In the genomic region with DNA sequence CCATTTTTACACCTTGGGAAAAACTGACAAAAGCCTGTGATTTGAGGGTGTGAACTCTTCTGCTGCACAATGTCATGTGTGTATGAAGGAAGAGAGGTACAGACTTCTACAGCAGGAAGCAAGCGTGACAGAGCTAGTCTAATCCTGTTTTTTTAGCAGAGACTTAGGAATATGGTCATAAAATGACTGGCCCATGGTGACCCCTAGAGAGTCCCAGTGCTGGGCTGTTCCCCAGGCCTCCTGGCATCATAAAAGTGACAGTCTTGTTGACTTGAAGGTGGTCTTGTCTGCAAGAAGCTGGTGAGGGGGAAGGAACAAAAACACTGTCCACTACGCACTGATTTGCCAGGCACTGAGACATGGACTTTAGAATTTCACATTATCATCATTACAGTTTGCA, we compare ENCODE assay signal across 31 cellular contexts.
DNase-seq lines count a peak whose midpoint lies in the region; ATAC-seq lines count a peak whose summit lies in the region.
"Had no signal": no experiment of that assay in that cellular context is flagged by ENCODE, and none has a peak within 500 bp of the region (broad histone marks: within the 10 kb centered on the region; RNA-seq: fewer than 3 reads in every experiment).

No MANE protein-coding gene starts in this region.

- H3K36me3 Mint-ChIP-seq in activated T-cell treated with anti-CD3 and anti-CD28 coated beads, Interleukin-2, amount 50 U/mL, for 24 hours (ENCODE audit: low read depth) = peaks cover 89% of the 10 kb centered on the region
- H3K36me3 Mint-ChIP-seq in CD8-positive, alpha-beta memory T cell = peaks cover 0 to 43% (median 10%) of the 10 kb centered on the region in 3 donors
- H3K36me3 Mint-ChIP-seq in activated T-helper 2 cell treated with anti-CD3 and anti-CD28 coated beads, Interferon-gamma antibody, Interleukin-2, Interleukin-4, amounts not matched to agents 10 μg/mL and 5 μg/mL and 100 μg/mL, durations not matched to agents 14 hours and 24 hours and 36 hours (ENCODE audit: low read depth) = peaks cover 45% of the 10 kb centered on the region
- peaks cover 0 to 95% (median 31%) of the 10 kb centered on the region in 3 donors for H3K36me3 Mint-ChIP-seq in naive thymus-derived CD8-positive, alpha-beta T cell

- H3K4me1 Mint-ChIP-seq in activated T-cell treated with anti-CD3 and anti-CD28 coated beads, Interleukin-2, amount 50 U/mL, for 24 hours (ENCODE audit: low read depth) = peaks cover 97% of the 10 kb centered on the region
- peaks cover 39 to 60% (median 58%) of the 10 kb centered on the region in 3 donors for H3K4me1 Mint-ChIP-seq in CD8-positive, alpha-beta memory T cell
- peaks cover 46% of the 10 kb centered on the region for H3K4me1 Mint-ChIP-seq in activated T-helper 2 cell treated with anti-CD3 and anti-CD28 coated beads, Interferon-gamma antibody, Interleukin-2, Interleukin-4, amounts not matched to agents 10 μg/mL and 5 μg/mL and 100 μg/mL, durations not matched to agents 14 hours and 24 hours and 36 hours (ENCODE audit: low read depth)
- H3K4me1 Mint-ChIP-seq in naive thymus-derived CD8-positive, alpha-beta T cell = peaks cover 56 to 96% (median 91%) of the 10 kb centered on the region in 4 donors
- H3K4me1 Mint-ChIP-seq: endodermal cell had no signal

- ATAC-seq in naive thymus-derived CD8-positive, alpha-beta T cell = no peak
- ATAC-seq: body of pancreas, esophagus mucosa, Panc1, right lobe of liver had no signal

- intact Hi-C loops in activated T-helper 2 cell treated with anti-CD3 and anti-CD28 coated beads, Interferon-gamma antibody, Interleukin-2, Interleukin-4, amounts not matched to agents 10 μg/mL and 5 μg/mL and 100 μg/mL, durations not matched to agents 14 hours and 24 hours and 36 hours (cut with micrococcal nuclease) = no loop called here

- H3K4me1 ChIP-seq in CD8-positive, alpha-beta memory T cell (ENCODE audit: insufficient read depth, low read length) = peaks cover 90% of the 10 kb centered on the region
- H3K4me1 ChIP-seq: body of pancreas, left ventricle myocardium inferior, right lobe of liver, tibial nerve had no signal

- H3K27ac ChIP-seq in CD8-positive, alpha-beta memory T cell (ENCODE audit: low read depth, low read length) = no peak overlapping the region
- H3K27ac ChIP-seq: body of pancreas, KMS-11, left ventricle myocardium inferior, neutrophil, right lobe of liver, tibial nerve had no signal

- CTCF ChIA-PET in CD8-positive, alpha-beta memory T cell (lab: Charles Lee) = no interaction called here

- H3K9me3 Mint-ChIP-seq in activated T-cell treated with anti-CD3 and anti-CD28 coated beads, Interleukin-2, amount 50 U/mL, for 24 hours = no peaks in the 10 kb centered on the region
- H3K9me3 Mint-ChIP-seq in CD8-positive, alpha-beta memory T cell = no peaks in the 10 kb centered on the region
- H3K9me3 Mint-ChIP-seq in activated T-helper 2 cell treated with anti-CD3 and anti-CD28 coated beads, Interferon-gamma antibody, Interleukin-2, Interleukin-4, amounts not matched to agents 10 μg/mL and 5 μg/mL and 100 μg/mL, durations not matched to agents 14 hours and 24 hours and 36 hours = no peaks in the 10 kb centered on the region
- peaks cover 0 to 2% (median 0%) of the 10 kb centered on the region in 9 donors for H3K9me3 Mint-ChIP-seq in naive thymus-derived CD8-positive, alpha-beta T cell
- H3K9me3 Mint-ChIP-seq: dendritic cell treated with granulocyte-macrophage colony-stimulating factor and Interleukin-4, amounts not matched to agents 40 ng/mL and 50 ng/mL, for 4 days; endodermal cell; H9; T-helper 2 cell treated with Interferon-gamma antibody and Interleukin-4, amounts not matched to agents 5 μg/mL and 100 μg/mL, for 36 hours had no signal

- H3K4me3 ChIP-seq in CD8-positive, alpha-beta memory T cell (ENCODE audit: low read length) = no peak overlapping the region
- H3K4me3 ChIP-seq: body of pancreas, left ventricle myocardium inferior, right lobe of liver, tibial nerve had no signal

- H3K27me3 Mint-ChIP-seq in activated T-cell treated with anti-CD3 and anti-CD28 coated beads, Interleukin-2, amount 50 U/mL, for 24 hours = no peaks in the 10 kb centered on the region
- H3K27me3 Mint-ChIP-seq in CD8-positive, alpha-beta memory T cell = peaks cover 0 to 2% of the 10 kb centered on the region in 2 donors
- H3K27me3 Mint-ChIP-seq in activated T-helper 2 cell treated with anti-CD3 and anti-CD28 coated beads, Interferon-gamma antibody, Interleukin-2, Interleukin-4, amounts not matched to agents 10 μg/mL and 5 μg/mL and 100 μg/mL, durations not matched to agents 14 hours and 24 hours and 36 hours (ENCODE audit: low read depth) = no peaks in the 10 kb centered on the region
- no peaks in the 10 kb centered on the region for H3K27me3 Mint-ChIP-seq in naive thymus-derived CD8-positive, alpha-beta T cell

- POLR2A ChIA-PET in CD8-positive, alpha-beta memory T cell (lab: Charles Lee) = no interaction called here
- POLR2A ChIA-PET in naive thymus-derived CD8-positive, alpha-beta T cell (lab: Charles Lee) = interaction anchor here (0.5 to 3.1 kb wide), 12 partner anchors 8 to 257 kb away, joined by 3 to 17 read pairs (median 4); no protein-coding TSS in a partner anchor

- peak overlapping the region; percentile 99 for H3K27ac Mint-ChIP-seq in activated T-cell treated with anti-CD3 and anti-CD28 coated beads, Interleukin-2, amount 50 U/mL, for 24 hours
- H3K27ac Mint-ChIP-seq in CD8-positive, alpha-beta memory T cell = peak overlapping the region in 5 of 8 donors; percentile 19 to 76 (median 61)
- peak overlapping the region; percentile 12 for H3K27ac Mint-ChIP-seq in activated T-helper 2 cell treated with anti-CD3 and anti-CD28 coated beads, Interferon-gamma antibody, Interleukin-2, Interleukin-4, amounts not matched to agents 10 μg/mL and 5 μg/mL and 100 μg/mL, durations not matched to agents 14 hours and 24 hours and 36 hours
- H3K27ac Mint-ChIP-seq in naive thymus-derived CD8-positive, alpha-beta T cell = peak overlapping the region; percentile 93 to 99 (median 98)
- H3K27ac Mint-ChIP-seq: B cell; dendritic cell treated with granulocyte-macrophage colony-stimulating factor and Interleukin-4, amounts not matched to agents 40 ng/mL and 50 ng/mL, for 4 days; endodermal cell; H9 had no signal

- H3K27me3 ChIP-seq in CD8-positive, alpha-beta memory T cell (ENCODE audit: insufficient read depth, low read length, poor library complexity, severe bottlenecking) = no peaks in the 10 kb centered on the region
- H3K27me3 ChIP-seq: body of pancreas, right lobe of liver, tibial nerve had no signal

- peaks cover 24% of the 10 kb centered on the region for H3K36me3 ChIP-seq in CD8-positive, alpha-beta memory T cell (ENCODE audit: insufficient read depth, low read length)
- H3K36me3 ChIP-seq: left ventricle myocardium inferior, neutrophil, right lobe of liver, tibial nerve had no signal

- no peak for DNase-seq in activated T-cell treated with anti-CD3 and anti-CD28 coated beads, Interleukin-2, amount 50 U/mL, for 24 hours
- DNase-seq in activated T-cell treated with anti-CD3 and anti-CD28 coated beads for 4 hours = no peak
- no peak for DNase-seq in CD8-positive, alpha-beta memory T cell
- DNase-seq in activated T-helper 2 cell treated with anti-CD3 and anti-CD28 coated beads, Interferon-gamma antibody, Interleukin-2, Interleukin-4, amounts not matched to agents 10 μg/mL and 5 μg/mL and 100 μg/mL, durations not matched to agents 14 hours and 24 hours and 36 hours (ENCODE audit: low spot score) = no peak
- no peak for DNase-seq in naive thymus-derived CD8-positive, alpha-beta T cell
- DNase-seq in iPS-NIHi11 (ENCODE audit: low spot score) = no peak
- DNase-seq in COR-L47 (lab: John Stamatoyannopoulos, UW) = no peak
- DNase-seq in NCI-H187 treated with DMSO at 0.1 percent for 48 hours (lab: John Stamatoyannopoulos, UW) = no peak
- DNase-seq: body of pancreas; endodermal cell; glutamatergic neuron; H9; left ventricle myocardium inferior; mesendoderm; NCI-H1436; NCI-H2081 treated with DMSO at 0.1 percent for 48 hours; NCI-H226; NCI-H69; posterior cingulate gyrus; right lobe of liver; Right ventricle myocardium superior; stimulated activated CD4-positive, alpha-beta T cell treated with anti-CD3 and anti-CD28 coated beads, Interleukin-12 subunit alpha, Interleukin-12 subunit beta, amount 100 ng/mL, for 4 hours; stimulated activated CD4-positive, alpha-beta T cell treated with anti-CD3 and anti-CD28 coated beads, Interleukin-2, amount 100 ng/mL, for 48 hours had no signal

- H3K9me3 ChIP-seq in CD8-positive, alpha-beta memory T cell (ENCODE audit: low read length) = no peaks in the 10 kb centered on the region
- H3K9me3 ChIP-seq: body of pancreas, left ventricle myocardium inferior, neutrophil, right lobe of liver, tibial nerve had no signal

- no peak overlapping the region for H3K4me3 Mint-ChIP-seq in activated T-cell treated with anti-CD3 and anti-CD28 coated beads, Interleukin-2, amount 50 U/mL, for 24 hours
- H3K4me3 Mint-ChIP-seq in CD8-positive, alpha-beta memory T cell = no peak overlapping the region
- no peak overlapping the region for H3K4me3 Mint-ChIP-seq in activated T-helper 2 cell treated with anti-CD3 and anti-CD28 coated beads, Interferon-gamma antibody, Interleukin-2, Interleukin-4, amounts not matched to agents 10 μg/mL and 5 μg/mL and 100 μg/mL, durations not matched to agents 14 hours and 24 hours and 36 hours (ENCODE audit: low read depth)
- H3K4me3 Mint-ChIP-seq in naive thymus-derived CD8-positive, alpha-beta T cell = peak overlapping the region in 8 of 10 donors; percentile 13 to 89 (median 56)
- H3K4me3 Mint-ChIP-seq: B cell; dendritic cell treated with granulocyte-macrophage colony-stimulating factor and Interleukin-4, amounts not matched to agents 40 ng/mL and 50 ng/mL, for 4 days; endodermal cell; H9; T-helper 2 cell treated with Interferon-gamma antibody and Interleukin-4, amounts not matched to agents 5 μg/mL and 100 μg/mL, for 36 hours had no signal

Comparison
In these comparisons a context has a peak if more than half of its experiments do, and no peak if none do; other contexts are left out.
1. H3K27ac Mint-ChIP-seq: peak in every context shown above with its lines; median percentile 99 in activated T-cell treated with anti-CD3 and anti-CD28 coated beads, Interleukin-2, amount 50 U/mL, for 24 hours; 98 in naive thymus-derived CD8-positive, alpha-beta T cell; 61 in CD8-positive, alpha-beta memory T cell; 12 in activated T-helper 2 cell treated with anti-CD3 and anti-CD28 coated beads, Interferon-gamma antibody, Interleukin-2, Interleukin-4, amounts not matched to agents 10 μg/mL and 5 μg/mL and 100 μg/mL, durations not matched to agents 14 hours and 24 hours and 36 hours.
2. H3K4me3 Mint-ChIP-seq: peak in naive thymus-derived CD8-positive, alpha-beta T cell (8 of 10); none in activated T-cell treated with anti-CD3 and anti-CD28 coated beads, Interleukin-2, amount 50 U/mL, for 24 hours (single experiment), CD8-positive, alpha-beta memory T cell (0 of 7) and activated T-helper 2 cell treated with anti-CD3 and anti-CD28 coated beads, Interferon-gamma antibody, Interleukin-2, Interleukin-4, amounts not matched to agents 10 μg/mL and 5 μg/mL and 100 μg/mL, durations not matched to agents 14 hours and 24 hours and 36 hours (single experiment).